ENCODE assay signal across 8 cellular contexts in the genomic region with DNA sequence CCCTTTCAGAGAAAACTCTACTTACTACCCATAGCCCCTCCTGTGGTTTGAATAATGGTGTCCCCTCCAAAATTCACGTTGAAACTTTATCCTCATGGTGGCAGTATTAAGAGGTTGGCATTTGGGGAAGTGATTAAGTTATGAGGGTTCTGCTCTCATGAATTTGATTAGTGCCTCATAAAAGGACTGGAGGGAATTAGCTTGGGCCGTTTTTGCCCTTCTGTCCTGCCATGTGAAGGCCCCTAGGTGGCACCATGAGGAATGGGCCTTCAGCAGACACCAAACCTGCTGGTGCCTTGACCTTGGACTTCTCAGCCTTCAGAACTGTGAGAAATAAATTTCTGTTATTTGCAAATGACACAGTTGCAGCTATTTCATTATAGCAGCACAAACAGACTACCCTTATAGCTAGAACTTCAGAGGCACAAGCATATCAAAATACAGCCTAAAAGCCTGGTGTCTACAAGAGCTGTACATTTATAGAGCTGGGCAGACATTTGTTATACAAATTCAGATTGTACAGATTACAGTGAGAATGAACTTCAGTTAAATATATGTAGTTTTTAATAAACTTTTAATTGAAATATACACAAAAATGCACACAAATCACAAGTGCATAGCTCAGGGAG. TPM values are rescaled to one million over a fixed set of nuclear protein-coding genes. Genes with fewer than 3 reads are reported as not detected.
DNase-seq lines count a peak whose midpoint lies in the region; ATAC-seq and TF ChIP-seq lines count a peak whose summit lies in the region.

No MANE protein-coding gene starts in this region.

- peaks cover 12% of the 10 kb centered on the region for H3K9me3 Mint-ChIP-seq in endodermal cell
- H3K9me3 Mint-ChIP-seq in type B pancreatic cell, result no peaks in the 10 kb centered on the region

- no peaks in the 10 kb centered on the region for H3K27me3 ChIP-seq in right atrium auricular region
- H3K27me3 ChIP-seq in endodermal cell (ENCODE audit: control insufficient read depth, insufficient read depth, low read length, poor library complexity, severe bottlenecking), result no peaks in the 10 kb centered on the region
- no peaks in the 10 kb centered on the region for H3K27me3 ChIP-seq in esophagus muscularis mucosa

- H3K4me3 ChIP-seq in right atrium auricular region (no peak overlapping the region), NB4 (ENCODE audit: low read depth, low read length) (no peak overlapping the region), endodermal cell (ENCODE audit: low read length) (no peak overlapping the region), esophagus muscularis mucosa (no peak overlapping the region)

- ATAC-seq in left ventricle myocardium superior, result no peak
- ATAC-seq in HG03135 (IDR thresholded peaks at IDR 0.05; ENCODE audit: unreplicated experiment), result no peak

- TF ChIP-seq POLR2A in NB4 (IDR thresholded peaks at IDR 0.05; ENCODE audit: extremely low read depth, insufficient read length) (no peak), esophagus muscularis mucosa (IDR thresholded peaks at IDR 0.05; ENCODE audit: low read depth) (no peak)

- no peak overlapping the region for H3K9ac ChIP-seq in endodermal cell (ENCODE audit: extremely low read depth, low read length, poor library complexity, severe bottlenecking)

- TF ChIP-seq CTCF in right atrium auricular region (IDR thresholded peaks at IDR 0.05), result peak; percentile 17 to 31
- TF ChIP-seq CTCF in NB4 (IDR thresholded peaks at IDR 0.05; ENCODE audit: low read depth, low read length), result peak; percentile 69
- TF ChIP-seq CTCF in endodermal cell (conservative IDR thresholded peaks at IDR 0.05), result peak; percentile 61
- peak; percentile 55 for TF ChIP-seq CTCF in type B pancreatic cell (conservative IDR thresholded peaks at IDR 0.05)
- TF ChIP-seq CTCF in esophagus muscularis mucosa (IDR thresholded peaks at IDR 0.05), result peak in 1 of 3 experiments; percentile 31

- H3K9me3 ChIP-seq in right atrium auricular region, result no peaks in the 10 kb centered on the region
- peaks cover 15% of the 10 kb centered on the region for H3K9me3 ChIP-seq in endodermal cell (ENCODE audit: control insufficient read depth, low read length)
- H3K9me3 ChIP-seq in esophagus muscularis mucosa, result no peaks in the 10 kb centered on the region

- 54% methylated on average over 2 of the region's 2 CpGs; no CpG with 5 or more reads in 1 of the 2 experiments for WGBS in endodermal cell (ENCODE audit: insufficient coverage in 1 of 2, insufficient read length in 1 of 2), 2 experiments
- WGBS in esophagus muscularis mucosa, result 38% methylated on average over 2 of the region's 2 CpGs

- H3K27ac Mint-ChIP-seq in endodermal cell (no peak overlapping the region), type B pancreatic cell (peak overlapping the region; percentile 30)

- H3K36me3 Mint-ChIP-seq in endodermal cell (ENCODE audit: low read depth) (peaks cover 4% of the 10 kb centered on the region), type B pancreatic cell (peaks cover under 1% of the 10 kb centered on the region)

- peaks cover 0 to 21% of the 10 kb centered on the region in 2 donors for H3K4me1 ChIP-seq in right atrium auricular region
- peaks cover 6% of the 10 kb centered on the region for H3K4me1 ChIP-seq in endodermal cell (ENCODE audit: control insufficient read depth, insufficient read depth, low read length)
- peaks cover 7 to 30% (median 22%) of the 10 kb centered on the region in 4 donors for H3K4me1 ChIP-seq in esophagus muscularis mucosa

- DNase-seq in right atrium auricular region (ENCODE audit: low spot score) (no peak), left ventricle myocardium superior (no peak), NB4 (ENCODE audit: low read depth) (peak; percentile 72), endodermal cell (peak; percentile 60), type B pancreatic cell (ENCODE audit: extremely low spot score, unreplicated experiment) (no peak), superior temporal gyrus (ENCODE audit: extremely low spot score) (no peak), esophagus muscularis mucosa (ENCODE audit: extremely low spot score) (no peak)

- H3K4me3 Mint-ChIP-seq in endodermal cell (no peak overlapping the region), type B pancreatic cell (no peak overlapping the region)

- H3K27ac ChIP-seq in right atrium auricular region, result no peak overlapping the region
- H3K27ac ChIP-seq in endodermal cell (ENCODE audit: low read depth, low read length), result no peak overlapping the region
- no peak overlapping the region for H3K27ac ChIP-seq in esophagus muscularis mucosa (replicated peaks in 1 of 4)

- intact Hi-C loops in left ventricle myocardium superior (cut with micrococcal nuclease), result loop anchor here (10.0 kb wide), 1 partner anchor 58 kb away; a partner anchor contains a TSS
- intact Hi-C loops in esophagus muscularis mucosa (cut with DNase I), result loop anchor here (5.0 to 10.0 kb wide), 2 partner anchors 56 to 512 kb away; a partner anchor contains a TSS

- TF ChIP-seq EP300 in esophagus muscularis mucosa (IDR thresholded peaks at IDR 0.05), result no peak

- H3K36me3 ChIP-seq in right atrium auricular region (no peaks in the 10 kb centered on the region), endodermal cell (ENCODE audit: control insufficient read depth, insufficient read depth, low read length) (no peaks in the 10 kb centered on the region), esophagus muscularis mucosa (no peaks in the 10 kb centered on the region)

- peaks cover 22% of the 10 kb centered on the region for H3K4me1 Mint-ChIP-seq in endodermal cell
- peaks cover 11% of the 10 kb centered on the region for H3K4me1 Mint-ChIP-seq in type B pancreatic cell (ENCODE audit: unreplicated experiment)

- H3K27me3 Mint-ChIP-seq in endodermal cell (ENCODE audit: insufficient read depth), result no peaks in the 10 kb centered on the region
- H3K27me3 Mint-ChIP-seq in type B pancreatic cell, result no peaks in the 10 kb centered on the region

RNA-seq across cellular contexts. Expression of a gene that starts 2.6 kb away (rescaled TPM):
- total RNA-seq in right atrium auricular region (10 to 100 TPM; 13.2 to 14.3 TPM), left ventricle myocardium superior (11.7 TPM), endodermal cell (10 to 100 TPM; 47.3 to 48.5 TPM), type B pancreatic cell (ENCODE audit: low replicate concordance) (31.4 and 32.7 TPM in 2 replicates), esophagus muscularis mucosa (10 to 100 TPM; 14.3 to 27.5 (median 18.0) TPM)
- 27.7 TPM for polyA plus RNA-seq in endodermal cell (2013, experiment 1 of 2)
- 25.6 TPM for polyA plus RNA-seq in endodermal cell (2013, experiment 2 of 2)

Comparison
In these comparisons a context has a peak if more than half of its experiments do, and no peak if none do; other contexts are left out.
1. DNase-seq: peak in NB4 (single experiment) and endodermal cell (single experiment); none in right atrium auricular region (single experiment), left ventricle myocardium superior (single experiment), type B pancreatic cell (single experiment), superior temporal gyrus (single experiment) and esophagus muscularis mucosa (single experiment).